23 cellular contexts compared by ENCODE assay signal in genomic region chr14:76832503-76832988, GRCh38. TPM values are rescaled to one million over a fixed set of nuclear protein-coding genes. Genes with fewer than 3 reads are reported as not detected.
DNase-seq lines count a peak whose midpoint lies in the region; ATAC-seq, FAIRE-seq and TF ChIP-seq lines count a peak whose summit lies in the region.
"Had no signal": no experiment of that assay in that cellular context is flagged by ENCODE, and none has a peak within 500 bp of the region (broad histone marks: within the 10 kb centered on the region; RNA-seq: fewer than 3 reads in every experiment).

No MANE protein-coding gene starts in this region.

- H3K27ac ChIP-seq in pancreas: peak overlapping the region in 3 of 4 donors; percentile 31 to 96 (median 92)
- H3K27ac ChIP-seq: colonic mucosa had no signal

- no peak for FAIRE-seq in pancreas (lab: Jason Lieb, UNC)
- FAIRE-seq: GM12891, H1 had no signal

- H3K36me3 ChIP-seq in pancreas: no peaks in the 10 kb centered on the region
- H3K36me3 ChIP-seq: colonic mucosa had no signal

- H3K4me3 ChIP-seq in pancreas: no peak overlapping the region
- H3K4me3 ChIP-seq: colonic mucosa, heart right ventricle, smooth muscle cell had no signal

- ATAC-seq in pancreas (no peak), HG03135 (IDR thresholded peaks at IDR 0.05; ENCODE audit: unreplicated experiment) (no peak), GM19328 (IDR thresholded peaks at IDR 0.05; ENCODE audit: unreplicated experiment) (no peak)
- ATAC-seq: natural killer cell treated with Interleukin-12 subunit alpha and Interleukin-12 subunit beta and Interleukin-15 and Interleukin-18, amount 100 ng/mL, for 72 hours had no signal

- WGBS in pancreas, 2 donors: 73 to 95% methylated on average over 1 of the region's 1 CpG

- intact Hi-C loops in pancreas (cut with DNase I): no loop called here

- DNase-seq in LHCN-M2 (ENCODE audit: low read depth): peak; percentile 70
- peak; percentile 44 for DNase-seq in amniotic epithelial cell (ENCODE audit: low read depth)
- peak; percentile 26 for DNase-seq in iris pigment epithelial cell (ENCODE audit: low read depth)
- DNase-seq in pancreas: no peak
- DNase-seq in activated effector memory CD4-positive, alpha-beta T cell treated with Interleukin-2 at 50 U/mL for 16 hours: no peak
- DNase-seq: activated CD8-positive, alpha-beta memory T cell treated with anti-CD3 and anti-CD28 coated beads for 24 hours; activated T-cell treated with anti-CD3 and anti-CD28 coated beads, Interleukin-2, amount 50 U/mL, for 48 hours; colonic mucosa; heart right ventricle; immature natural killer cell; MM.1S; NCI-H1694 treated with DMSO at 0.1 percent for 48 hours; NCI-H226; stimulated activated CD4-positive, alpha-beta T cell treated with anti-CD3 and anti-CD28 coated beads, Interleukin-2, amount 100 ng/mL, for 48 hours; stimulated activated naive CD4-positive, alpha-beta T cell treated with Interleukin-2 at 50 U/mL for 16 hours had no signal

- H3K9me3 ChIP-seq in pancreas: no peaks in the 10 kb centered on the region
- H3K9me3 ChIP-seq: colonic mucosa had no signal

- no peaks in the 10 kb centered on the region for H3K27me3 ChIP-seq in pancreas
- H3K27me3 ChIP-seq: colonic mucosa, heart right ventricle had no signal

- peaks cover 67 to 81% (median 72%) of the 10 kb centered on the region in 3 donors for H3K4me1 ChIP-seq in pancreas
- H3K4me1 ChIP-seq: colonic mucosa had no signal

- TF ChIP-seq CTCF in pancreas (IDR thresholded peaks at IDR 0.05): no peak

RNA-seq across cellular contexts. Expression of gene LRRC74A, which starts 6.3 kb away (rescaled TPM):
- total RNA-seq in LHCN-M2 (2014; rRNA removed) (not detected in 2 replicates), pancreas (not detected)
- polyA plus RNA-seq in LHCN-M2 (2012): not detected
- polyA plus RNA-seq in pancreas: under 1 TPM in 1 of 2 donors, not detected in 1; 0.07 TPM
- total RNA-seq: colonic mucosa; H1; heart right ventricle; natural killer cell treated with Interleukin-12 subunit alpha and Interleukin-12 subunit beta and Interleukin-15 and Interleukin-18, amount 100 ng/mL, for 72 hours; posterior vena cava; smooth muscle cell had no signal
- polyA plus RNA-seq: H1, heart right ventricle, immature natural killer cell, smooth muscle cell, thymus had no signal

RNA-seq across cellular contexts. Expression of gene ANGEL1, which starts 19.9 kb away (rescaled TPM):
- total RNA-seq in LHCN-M2 (2014; rRNA removed): 9.5 and 10.7 TPM in 2 replicates
- polyA plus RNA-seq in LHCN-M2 (2012): 4.6 TPM
- 10 to 100 TPM; 25.8 to 40.1 (median 32.4) TPM for total RNA-seq in pancreas
- 10 to 100 TPM; 28.9 to 30.6 TPM for polyA plus RNA-seq in pancreas

Comparison
In these comparisons a context has a peak if more than half of its experiments do, and no peak if none do; other contexts are left out.
1. DNase-seq: peak in LHCN-M2 (single experiment), amniotic epithelial cell (single experiment) and iris pigment epithelial cell (single experiment); none in pancreas (0 of 6) and activated effector memory CD4-positive, alpha-beta T cell treated with Interleukin-2 at 50 U/mL for 16 hours (single experiment).